ENCODE assay signal across 9 cellular contexts in genomic region chr1:224616761-224617409, GRCh38. TPM values are rescaled to one million over a fixed set of nuclear protein-coding genes. Genes with fewer than 3 reads are reported as not detected.
DNase-seq lines count a peak whose midpoint lies in the region; ATAC-seq, FAIRE-seq and TF ChIP-seq lines count a peak whose summit lies in the region.
"Had no signal": no experiment of that assay in that cellular context is flagged by ENCODE, and none has a peak within 500 bp of the region (broad histone marks: within the 10 kb centered on the region; RNA-seq: fewer than 3 reads in every experiment).

No MANE protein-coding gene starts in this region.

- POLR2A ChIA-PET in AG04450 (lab: Yijun Ruan, JAX) (interaction anchor here (0.7 kb wide), 1 partner anchor 116 kb away, joined by 3 read pairs; no protein-coding TSS in a partner anchor), HEK293 (lab: Yijun Ruan, JAX) (interaction anchor here (0.6 to 1.9 kb wide), 6 partner anchors 9 to 74 kb away, joined by 3 to 7 read pairs (median 4); no protein-coding TSS in a partner anchor), GM12878 (lab: Charles Lee) (no interaction called here)

- in situ Hi-C loops in GM12878 (cut with MboI), result no loop called here

- SMC1A ChIA-PET in GM12878 (lab: Charles Lee; ENCODE audit: uncharacterized antibody, unreplicated experiment), result no interaction called here

- H3K4me3 ChIP-seq in AG04450 (ENCODE audit: low read depth, low read length) (peak overlapping the region; percentile 70), HEK293 (ENCODE audit: low read depth, low read length) (peak overlapping the region; percentile 59), GM12878 (no peak overlapping the region)
- H3K4me3 ChIP-seq: K562 had no signal

- no peak overlapping the region for H3K27ac ChIP-seq in AG04450 (ENCODE audit: low read depth, low read length)
- H3K27ac ChIP-seq in HEK293 (ENCODE audit: extremely low read depth, low read depth, low read length), result peak overlapping the region; percentile 65; the same call in 1 of the 2 replicates
- H3K27ac ChIP-seq in GM12878 (ENCODE audit: control insufficient read depth, insufficient read depth), result no peak overlapping the region

- peaks cover 9% of the 10 kb centered on the region for H3K4me1 ChIP-seq in HEK293 (ENCODE audit: control insufficient read depth, insufficient read depth, low read length)
- H3K4me1 ChIP-seq in GM12878 (ENCODE audit: control insufficient read depth, insufficient read depth, low read length), result no peaks in the 10 kb centered on the region

- no peak overlapping the region for H2AFZ ChIP-seq in GM12878 (ENCODE audit: control insufficient read depth, low read depth, low read length)

- 28% methylated on average over 52 of the region's 52 CpGs for WGBS in GM12878 (ENCODE audit: insufficient coverage, insufficient replicate concordance, low lambda C conversion rate, missing lambda C conversion rate)

- peaks cover 17% of the 10 kb centered on the region for H3K4me1 Mint-ChIP-seq in mesothelial cell of epicardium

- intact Hi-C loops in GM12878 (cut with micrococcal nuclease; ENCODE audit: unreplicated experiment), result no loop called here

- H3K9ac ChIP-seq in GM12878 (ENCODE audit: control insufficient read depth, insufficient read depth, low read length), result no peak overlapping the region

- no peak for FAIRE-seq in GM12878 (lab: Jason Lieb, UNC)
- FAIRE-seq: K562 had no signal

- RAD21 ChIA-PET in GM12878 (lab: Charles Lee; ENCODE audit: unreplicated experiment), result no interaction called here

- TF ChIP-seq POLR2A in GM12878 (IDR thresholded peaks at IDR 0.05; ENCODE audit: low read depth, low read length), result no peak

- peaks cover 88% of the 10 kb centered on the region for H3K27me3 Mint-ChIP-seq in mesothelial cell of epicardium (ENCODE audit: low read depth)

- BruUV-seq in GM12878 (replicated peaks; lab: Mats Ljungman, UMichigan), result no TSS peak

- TF ChIP-seq RAD21 in GM12878 (IDR thresholded peaks at IDR 0.05; ENCODE audit: insufficient read depth, low read depth, low read length), result no peak

- ATAC-seq in GM12878 (no peak), HG02973 (IDR thresholded peaks at IDR 0.05; ENCODE audit: unreplicated experiment) (no peak), GM21447 (IDR thresholded peaks at IDR 0.05; ENCODE audit: unreplicated experiment) (no peak), GM18502 (IDR thresholded peaks at IDR 0.05; ENCODE audit: poor library complexity, unreplicated experiment) (no peak)
- ATAC-seq: K562 had no signal

- peak overlapping the region; percentile 70 for H3K4me3 Mint-ChIP-seq in mesothelial cell of epicardium

- H4K20me1 ChIP-seq in GM12878 (ENCODE audit: control insufficient read depth, insufficient read depth), result no peaks in the 10 kb centered on the region

- H3K9me3 Mint-ChIP-seq in mesothelial cell of epicardium, result peaks cover 6% of the 10 kb centered on the region

- no peak for TF ChIP-seq CTCF in AG04450 (IDR thresholded peaks at IDR 0.05; ENCODE audit: low read depth, low read length)
- TF ChIP-seq CTCF in HEK293 (tag by site-specific recombination; IDR thresholded peaks at IDR 0.05), result no peak
- TF ChIP-seq CTCF in GM12878 (IDR thresholded peaks at IDR 0.05 in 2 of 3, conservative IDR thresholded peaks at IDR 0.05 in 1 of 3; ENCODE audit: control insufficient read depth in 2 of 3, extremely low read depth in 1 of 3, insufficient read depth in 1 of 3, low read depth in 3 of 3, low read length in 3 of 3), result no peak
- TF ChIP-seq CTCF in mesothelial cell of epicardium (IDR thresholded peaks at IDR 0.05; ENCODE audit: unreplicated experiment), result no peak

- DNase-seq in AG04450 (ENCODE audit: low read depth, low spot score) (no peak), GM12878 (ENCODE audit: low read depth, low spot score) (no peak), mesothelial cell of epicardium (ENCODE audit: low spot score in 2 of 2, unreplicated experiment in 2 of 2) (no peak), DMS153 treated with DMSO at 0.1 percent for 48 hours (lab: John Stamatoyannopoulos, UW; ENCODE audit: unreplicated experiment) (no peak)

- peaks cover 3% of the 10 kb centered on the region for H3K36me3 Mint-ChIP-seq in mesothelial cell of epicardium

- no peaks in the 10 kb centered on the region for H3K79me2 ChIP-seq in GM12878 (ENCODE audit: control insufficient read depth, insufficient read depth, low read length)

- H3K27me3 ChIP-seq in AG04450 (ENCODE audit: control insufficient read depth, insufficient read depth, low read length) (peaks cover 19% of the 10 kb centered on the region), GM12878 (replicated peaks in 1 of 2; ENCODE audit: control insufficient read depth in 2 of 2, insufficient read depth in 2 of 2, low read length in 1 of 2) (peaks cover 15 to 16% of the 10 kb centered on the region in 2 experiments)

- H3K36me3 ChIP-seq in HEK293 (ENCODE audit: control insufficient read depth in 2 of 2, insufficient read depth in 1 of 2, low read length in 2 of 2) (no peaks in the 10 kb centered on the region), GM12878 (ENCODE audit: control insufficient read depth in 2 of 2, insufficient read depth in 2 of 2, low read length in 1 of 2) (no peaks in the 10 kb centered on the region)

- peaks cover 2% of the 10 kb centered on the region for H3K9me3 ChIP-seq in AG04450 (ENCODE audit: control insufficient read depth, insufficient read depth, low read length)
- no peaks in the 10 kb centered on the region for H3K9me3 ChIP-seq in HEK293 (ENCODE audit: control insufficient read depth, insufficient read depth, low read depth, low read length)
- H3K9me3 ChIP-seq in GM12878 (replicated peaks; ENCODE audit: control insufficient read depth, insufficient read depth, low read length), result no peaks in the 10 kb centered on the region

- no peak overlapping the region for H3K27ac Mint-ChIP-seq in mesothelial cell of epicardium

- no peak for TF ChIP-seq EP300 in GM12878 (IDR thresholded peaks at IDR 0.05; ENCODE audit: borderline replicate concordance in 1 of 2, control insufficient read depth in 1 of 2, low read depth in 2 of 2, low read length in 2 of 2)

- CTCF ChIA-PET in AG04450 (lab: Charles Lee), result interaction anchor here (1.7 to 3.6 kb wide), 2 partner anchors 103 to 235 kb away, joined by 5 to 18 read pairs; no protein-coding TSS in a partner anchor
- CTCF ChIA-PET in HEK293 (lab: Yijun Ruan, JAX), result interaction anchor here (0.6 to 13.8 kb wide), 9 partner anchors 26 to 306 kb away, joined by 3 to 100 read pairs (median 4); no protein-coding TSS in a partner anchor
- CTCF ChIA-PET in GM12878 (lab: Yijun Ruan, JAX), result no interaction called here

- H3K4me2 ChIP-seq in GM12878 (ENCODE audit: control insufficient read depth, insufficient read depth), result no peak overlapping the region

TF ChIP-seq in HEK293, 187 proteins besides CTCF, POLR2A, EP300 and RAD21:
- TF ChIP-seq ZNF596 (tag by site-specific recombination; IDR thresholded peaks at IDR 0.05), result no peak
- peak; percentile 90 for TF ChIP-seq PRDM1 (tag by site-specific recombination; IDR thresholded peaks at IDR 0.05)
- TF ChIP-seq BCL11A (tag by site-specific recombination; IDR thresholded peaks at IDR 0.05; ENCODE audit: low read depth), result no peak
- TF ChIP-seq ZNF629 (tag by site-specific recombination; IDR thresholded peaks at IDR 0.05), result no peak
- TF ChIP-seq ZNF530 (tag by site-specific recombination; IDR thresholded peaks at IDR 0.05; ENCODE audit: low read depth), result no peak
TF ChIP-seq in HEK293: peak in this region for 1.

TF ChIP-seq in GM12878, 131 proteins besides CTCF, POLR2A, EP300 and RAD21:
- TF ChIP-seq NR2C1 (IDR thresholded peaks at IDR 0.05) (no peak), CHD4 (IDR thresholded peaks at IDR 0.05) (no peak), EZH2 (IDR thresholded peaks at IDR 0.05; ENCODE audit: borderline replicate concordance, control insufficient read depth, low read depth, low read length) (0 out of 2 replicates have a peak, but pooled peaks have one; percentile 38)

RNA-seq across cellular contexts. Expression of gene CNIH3, which starts 0.8 kb away (rescaled TPM):
- polyA plus RNA-seq in AG04450 (2011; rRNA removed) (5.6 and 6.5 TPM in 2 replicates), GM12878 (2011; rRNA removed) (5.8 and 7.6 TPM in 2 replicates), GM12878 (2014; fragmentation: Illumina TruSeq; extraction: Trizol) (2.0 and 2.2 TPM in 2 replicates), GM12878 (2014; fragmentation: Nextera tagmentation; extraction: Ambion mirVana) (1 to 10 TPM; 1.4 TPM), GM12878 (2014; rRNA removed) (0.77 and 1.0 TPM in 2 replicates), GM12878 (2016; fragmentation: Nextera tagmentation; extraction: Ambion mirVana) (1 to 10 TPM; 1.9 to 2.1 TPM)
- polyA minus RNA-seq in AG04450 (2011; rRNA and poly(A)+ RNA removed), result 8.6 and 10.9 TPM in 2 replicates
- 3.5 and 7.3 TPM in 2 replicates for total RNA-seq in GM12878 (2013; cell fraction: nucleolus; rRNA removed)
- total RNA-seq in GM12878 (2014; rRNA removed) (1.9 and 2.0 TPM in 2 replicates), GM12878 (2014; rRNA removed; fragmentation: Illumina TruSeq; extraction: Trizol) (1.3 and 1.5 TPM in 2 replicates), GM12878 (2021) (1.7 and 2.0 TPM in 2 replicates), mesothelial cell of epicardium (7.3 to 9.2 TPM (median 8.3 TPM) in 3 replicates)
- polyA plus RNA-seq in GM12878 (2011; ENCODE audit: low read depth), result 1.1 TPM
- 3.6 and 4.1 TPM in 2 replicates for polyA plus RNA-seq in GM12878 (2011; cell fraction: cytosol; rRNA removed)
- 3.0 and 3.5 TPM in 2 replicates for polyA plus RNA-seq in GM12878 (2011; cell fraction: nucleus; rRNA removed)
- polyA plus RNA-seq in GM12878 (2012), result 2.7 and 3.2 TPM in 2 replicates
- polyA minus RNA-seq in GM12878 (2011; rRNA and poly(A)+ RNA removed), result 6.1 and 6.6 TPM in 2 replicates
- polyA minus RNA-seq in GM12878 (2011; cell fraction: cytosol; rRNA and poly(A)+ RNA removed), result 1.3 and 1.4 TPM in 2 replicates
- 2.8 and 4.4 TPM in 2 replicates for polyA minus RNA-seq in GM12878 (2011; cell fraction: nucleus; rRNA and poly(A)+ RNA removed)
